ENCODE assay signal across 1 cellular context in genomic region chr11:78244080-78244479, GRCh38.
TF ChIP-seq lines count a peak whose summit lies in the region.

No MANE protein-coding gene starts in this region.

TF ChIP-seq in SK-N-SH treated with all-trans-retinoic acid at 6 μM for 48 hours, 23 proteins besides CTCF, POLR2A, EP300 and RAD21 (continued from another document):
- TF ChIP-seq CREB5 (CRISPR knock-in tag; IDR thresholded peaks at IDR 0.05; ENCODE audit: low read depth) (no peak), SNAI2 (CRISPR knock-in tag; IDR thresholded peaks at IDR 0.05) (no peak), TCF4 (CRISPR knock-in tag; IDR thresholded peaks at IDR 0.05; ENCODE audit: borderline replicate concordance) (no peak), OSR1 (CRISPR knock-in tag; IDR thresholded peaks at IDR 0.05) (no peak), GLIS3 (CRISPR knock-in tag; IDR thresholded peaks at IDR 0.05) (no peak), ESRRG (CRISPR knock-in tag; IDR thresholded peaks at IDR 0.05) (no peak)
